Comparison of ENCODE assay signal across 11 cellular contexts in the genomic region with DNA sequence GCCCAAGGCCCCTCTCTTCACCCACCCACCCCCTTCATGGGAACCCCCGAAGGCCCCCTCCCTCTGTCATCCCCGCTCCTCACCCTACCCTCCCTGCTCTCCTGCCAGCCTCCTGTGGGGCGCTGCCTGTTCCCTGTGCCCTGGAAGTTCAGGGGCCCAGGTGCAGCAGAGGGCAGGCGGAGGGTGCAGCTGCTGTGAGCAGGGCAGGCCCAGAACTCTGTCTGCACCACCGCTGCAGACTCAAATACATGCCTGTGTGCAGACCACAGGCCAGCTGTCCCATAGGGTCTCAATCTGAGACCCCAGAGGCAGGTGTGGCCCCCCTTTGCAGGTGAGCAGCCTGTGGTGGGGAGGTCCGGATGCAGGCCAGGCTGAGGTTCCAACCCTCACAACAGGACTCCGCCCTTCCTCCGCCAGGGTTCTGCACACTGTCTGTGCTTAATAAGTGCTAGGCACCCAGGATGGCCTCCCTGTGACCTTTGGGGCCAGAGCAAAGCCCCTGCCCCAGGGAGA.
DNase-seq lines count a peak whose midpoint lies in the region; ATAC-seq, FAIRE-seq and TF ChIP-seq lines count a peak whose summit lies in the region.
"Had no signal": no experiment of that assay in that cellular context is flagged by ENCODE, and none has a peak within 500 bp of the region (broad histone marks: within the 10 kb centered on the region; RNA-seq: fewer than 3 reads in every experiment).

No MANE protein-coding gene starts in this region.

- H3K4me1 ChIP-seq in endothelial cell of umbilical vein (ENCODE audit: control insufficient read depth, extremely low read depth, insufficient read depth, low read length) (no peaks in the 10 kb centered on the region), ovary (ENCODE audit: insufficient read depth) (peaks cover 9% of the 10 kb centered on the region)

- no peaks in the 10 kb centered on the region for H3K9me1 ChIP-seq in endothelial cell of umbilical vein (replicated peaks; ENCODE audit: control insufficient read depth, extremely low read depth, insufficient read depth, low read length)

- no peak overlapping the region for H3K9ac ChIP-seq in endothelial cell of umbilical vein (replicated peaks; ENCODE audit: extremely low read depth, insufficient read depth, low read length)

- CTCF ChIA-PET in activated CD4-positive, alpha-beta T cell treated with anti-CD3 and anti-CD28 coated beads, Interleukin-2, amount 10 ng/mL, durations not matched to agents 7 days and 5 days (lab: Charles Lee) = interaction anchor here (1.2 to 2.7 kb wide), 3 partner anchors 11 to 26 kb away, joined by 3 to 8 read pairs (median 5); no protein-coding TSS in a partner anchor
- CTCF ChIA-PET in endothelial cell of umbilical vein (lab: Charles Lee) = interaction anchor here (0.6 kb wide), 1 partner anchor 946 kb away, joined by 4 read pairs; no protein-coding TSS in a partner anchor

- H3K4me3 ChIP-seq in endothelial cell of umbilical vein (replicated peaks in 1 of 3; ENCODE audit: insufficient read depth in 1 of 3, low read depth in 1 of 3, low read length in 3 of 3) (no peak overlapping the region), ovary (no peak overlapping the region)
- H3K4me3 ChIP-seq: SK-N-MC had no signal

- no peak overlapping the region for H3K27ac ChIP-seq in endothelial cell of umbilical vein (ENCODE audit: insufficient read depth, low read depth, low read length)
- no peak overlapping the region for H3K27ac ChIP-seq in ovary
- H3K27ac ChIP-seq: SK-N-MC had no signal

- BruUV-seq in endothelial cell of umbilical vein (replicated peaks; lab: Mats Ljungman, UMichigan) = no TSS peak

- no peak for TF ChIP-seq EP300 in ovary (IDR thresholded peaks at IDR 0.05)

- FAIRE-seq in endothelial cell of umbilical vein (lab: Jason Lieb, UNC) = no peak
- FAIRE-seq: GM19239 had no signal

- H3K4me3 Mint-ChIP-seq in activated CD4-positive, alpha-beta T cell treated with anti-CD3 and anti-CD28 coated beads, Interleukin-2, amount 10 ng/mL, durations not matched to agents 7 days and 5 days = peak overlapping the region; percentile 50

- WGBS in ovary, 3 donors = 90 to 96% (median 94%) methylated on average over 8 of the region's 8 CpGs

- H3K4me2 ChIP-seq in endothelial cell of umbilical vein (ENCODE audit: insufficient read depth, low read length) = no peak overlapping the region

- H3K9me3 ChIP-seq in endothelial cell of umbilical vein (replicated peaks; ENCODE audit: control insufficient read depth, insufficient read depth, low read length) (no peaks in the 10 kb centered on the region), ovary (no peaks in the 10 kb centered on the region)

- H3K27ac Mint-ChIP-seq in activated CD4-positive, alpha-beta T cell treated with anti-CD3 and anti-CD28 coated beads, Interleukin-2, amount 10 ng/mL, durations not matched to agents 7 days and 5 days = peak overlapping the region; percentile 94

- intact Hi-C loops in endothelial cell of umbilical vein (cut with micrococcal nuclease) (loop anchor here (5.0 kb wide), 2 partner anchors 62 to 98 kb away; partner anchors contain the start of gene WNT9A), ovary (cut with DNase I) (no loop called here)

- H4K20me1 ChIP-seq in endothelial cell of umbilical vein (replicated peaks; ENCODE audit: control insufficient read depth, extremely low read depth, insufficient read depth, low read length) = no peaks in the 10 kb centered on the region

- H3K36me3 Mint-ChIP-seq in activated CD4-positive, alpha-beta T cell treated with anti-CD3 and anti-CD28 coated beads, Interleukin-2, amount 10 ng/mL, durations not matched to agents 7 days and 5 days (ENCODE audit: low read depth) = no peaks in the 10 kb centered on the region

- no peak for TF ChIP-seq POLR2A in endothelial cell of umbilical vein (IDR thresholded peaks at IDR 0.05; ENCODE audit: low read depth, low read length)
- TF ChIP-seq POLR2A in ovary (IDR thresholded peaks at IDR 0.05) = no peak

- dilution Hi-C loops in endothelial cell of umbilical vein (cut with MboI; ENCODE audit: extremely low pct_ligation_motif_present, low sequenced_read_pairs) = no loop called here

- peaks cover 28% of the 10 kb centered on the region for H3K4me1 Mint-ChIP-seq in activated CD4-positive, alpha-beta T cell treated with anti-CD3 and anti-CD28 coated beads, Interleukin-2, amount 10 ng/mL, durations not matched to agents 7 days and 5 days

- H2AFZ ChIP-seq in endothelial cell of umbilical vein (ENCODE audit: low read depth, low read length) = peak overlapping the region; percentile 47

- no peak for ATAC-seq in GM21723 (IDR thresholded peaks at IDR 0.05; ENCODE audit: unreplicated experiment)

- TF ChIP-seq CTCF in endothelial cell of umbilical vein (IDR thresholded peaks at IDR 0.05; ENCODE audit: extremely low read depth in 1 of 2, insufficient read depth in 1 of 2, low read depth in 1 of 2, low read length in 2 of 2) (no peak), ovary (IDR thresholded peaks at IDR 0.05) (no peak)

- no peaks in the 10 kb centered on the region for H3K79me2 ChIP-seq in endothelial cell of umbilical vein (ENCODE audit: control insufficient read depth, insufficient read depth, low read length)

- H3K36me3 ChIP-seq in endothelial cell of umbilical vein (ENCODE audit: control insufficient read depth in 2 of 2, extremely low read depth in 1 of 2, insufficient read depth in 2 of 2, low read length in 2 of 2) (no peaks in the 10 kb centered on the region), ovary (no peaks in the 10 kb centered on the region)

- POLR2A ChIA-PET in activated CD4-positive, alpha-beta T cell treated with anti-CD3 and anti-CD28 coated beads, Interleukin-2, amount 10 ng/mL, durations not matched to agents 7 days and 5 days (lab: Charles Lee) = no interaction called here
- POLR2A ChIA-PET in endothelial cell of umbilical vein (lab: Charles Lee) = no interaction called here

- H3K27me3 ChIP-seq in endothelial cell of umbilical vein (ENCODE audit: control insufficient read depth in 2 of 2, insufficient read depth in 2 of 2, low read length in 2 of 2) (peaks cover 2% of the 10 kb centered on the region in 2 experiments), ovary (no peaks in the 10 kb centered on the region)

- H3K9me3 Mint-ChIP-seq in activated CD4-positive, alpha-beta T cell treated with anti-CD3 and anti-CD28 coated beads, Interleukin-2, amount 10 ng/mL, durations not matched to agents 7 days and 5 days = no peaks in the 10 kb centered on the region

- H3K27me3 Mint-ChIP-seq in activated CD4-positive, alpha-beta T cell treated with anti-CD3 and anti-CD28 coated beads, Interleukin-2, amount 10 ng/mL, durations not matched to agents 7 days and 5 days = peaks cover 7% of the 10 kb centered on the region

- DNase-seq in GM03348 (ENCODE audit: low spot score) (peak; percentile 9), endothelial cell of umbilical vein (ENCODE audit: low read depth, low spot score) (no peak), ovary (peak in 4 of 5 donors; percentile 11 to 48 (median 26)), islet precursor cell (no peak), SKM-1 (lab: John Stamatoyannopoulos, UW; ENCODE audit: unreplicated experiment) (no peak), NCI-H524 treated with DMSO at 0.1 percent for 48 hours (lab: John Stamatoyannopoulos, UW) (no peak)
- DNase-seq in activated CD4-positive, alpha-beta T cell treated with anti-CD3 and anti-CD28 coated beads, Interleukin-2, amount 10 ng/mL, durations not matched to agents 7 days and 5 days = peak; percentile 53
- DNase-seq: midbrain had no signal

TF ChIP-seq in endothelial cell of umbilical vein, 7 proteins besides CTCF, POLR2A, EP300 and RAD21:
- no peak for TF ChIP-seq MYC (IDR thresholded peaks at IDR 0.05; ENCODE audit: low read depth, low read length)
- no peak for TF ChIP-seq GATA2 (IDR thresholded peaks at IDR 0.05; ENCODE audit: insufficient read depth, insufficient read length, low read depth, low read length)
- TF ChIP-seq, protein P1, sequence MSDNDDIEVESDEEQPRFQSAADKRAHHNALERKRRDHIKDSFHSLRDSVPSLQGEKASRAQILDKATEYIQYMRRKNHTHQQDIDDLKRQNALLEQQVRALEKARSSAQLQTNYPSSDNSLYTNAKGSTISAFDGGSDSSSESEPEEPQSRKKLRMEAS (IDR thresholded peaks at IDR 0.05; ENCODE audit: insufficient read depth, insufficient read length) = no peak
- no peak for TF ChIP-seq FOS (IDR thresholded peaks at IDR 0.05; ENCODE audit: borderline replicate concordance, insufficient read depth, low read length)
- TF ChIP-seq JUN (IDR thresholded peaks at IDR 0.05; ENCODE audit: borderline replicate concordance, insufficient read depth, insufficient read length, low read depth) = no peak
- TF ChIP-seq EZH2 (IDR thresholded peaks at IDR 0.05; ENCODE audit: borderline replicate concordance, low read depth, low read length, severe bottlenecking) = no peak
- no peak for TF ChIP-seq POLR2AphosphoS5 (IDR thresholded peaks at IDR 0.05; ENCODE audit: insufficient read depth, low read depth, low read length)

Comparison
In these comparisons a context has a peak if more than half of its experiments do, and no peak if none do; other contexts are left out.
1. DNase-seq: peak in GM03348 (single experiment), activated CD4-positive, alpha-beta T cell treated with anti-CD3 and anti-CD28 coated beads, Interleukin-2, amount 10 ng/mL, durations not matched to agents 7 days and 5 days (single experiment) and ovary (4 of 5); none in endothelial cell of umbilical vein (single experiment), islet precursor cell (single experiment), SKM-1 (single experiment) and NCI-H524 treated with DMSO at 0.1 percent for 48 hours (single experiment).